11 cellular contexts compared by ENCODE assay signal in genomic region chr1:98323396-98323795, GRCh38.
DNase-seq lines count a peak whose midpoint lies in the region; ATAC-seq and TF ChIP-seq lines count a peak whose summit lies in the region.
"Had no signal": no experiment of that assay in that cellular context is flagged by ENCODE, and none has a peak within 500 bp of the region (broad histone marks: within the 10 kb centered on the region; RNA-seq: fewer than 3 reads in every experiment).

No MANE protein-coding gene starts in this region.

- no peak overlapping the region for H3K4me3 ChIP-seq in heart right ventricle
- no peak overlapping the region for H3K4me3 ChIP-seq in tibial artery

- H3K27me3 Mint-ChIP-seq in activated CD8-positive, alpha-beta T cell treated with anti-CD3 and anti-CD28 coated beads, Interleukin-2, amount 10 ng/mL, durations not matched to agents 7 days and 5 days (ENCODE audit: low read depth) = peaks cover 4% of the 10 kb centered on the region
- H3K27me3 Mint-ChIP-seq in activated CD8-positive, alpha-beta T cell treated with anti-CD3 and anti-CD28 coated beads for 36 hours = peaks cover 1% of the 10 kb centered on the region
- H3K27me3 Mint-ChIP-seq: B cell had no signal

- H3K4me3 Mint-ChIP-seq in activated CD8-positive, alpha-beta T cell treated with anti-CD3 and anti-CD28 coated beads, Interleukin-2, amount 10 ng/mL, durations not matched to agents 7 days and 5 days = no peak overlapping the region
- no peak overlapping the region for H3K4me3 Mint-ChIP-seq in activated CD8-positive, alpha-beta T cell treated with anti-CD3 and anti-CD28 coated beads for 36 hours
- H3K4me3 Mint-ChIP-seq: B cell had no signal

- DNase-seq in activated CD8-positive, alpha-beta T cell treated with anti-CD3 and anti-CD28 coated beads, Interleukin-2, amount 10 ng/mL, durations not matched to agents 7 days and 5 days = no peak
- DNase-seq in activated CD8-positive, alpha-beta T cell treated with anti-CD3 and anti-CD28 coated beads for 36 hours = no peak
- DNase-seq in heart right ventricle (no peak), tibial artery (peak in 1 of 2 donors; percentile 41), posterior cingulate gyrus (no peak)
- no peak for DNase-seq in activated effector memory CD4-positive, alpha-beta T cell treated with Interleukin-2 at 50 U/mL for 16 hours
- no peak for DNase-seq in activated CD4-positive, alpha-beta T cell treated with anti-CD3 and anti-CD28 coated beads, Interleukin-2, amount 50 U/mL, for 1 hour
- DNase-seq: activated CD8-positive, alpha-beta memory T cell treated with anti-CD3 and anti-CD28 coated beads for 24 hours; KG1 had no signal

- no peaks in the 10 kb centered on the region for H3K9me3 Mint-ChIP-seq in activated CD8-positive, alpha-beta T cell treated with anti-CD3 and anti-CD28 coated beads, Interleukin-2, amount 10 ng/mL, durations not matched to agents 7 days and 5 days (ENCODE audit: insufficient read depth)
- H3K9me3 Mint-ChIP-seq in activated CD8-positive, alpha-beta T cell treated with anti-CD3 and anti-CD28 coated beads for 36 hours = no peaks in the 10 kb centered on the region

- ATAC-seq in activated CD8-positive, alpha-beta T cell treated with anti-CD3 and anti-CD28 coated beads, Interleukin-2, amount 10 ng/mL, durations not matched to agents 7 days and 5 days = peak; percentile 19
- no peak for ATAC-seq in activated CD8-positive, alpha-beta T cell treated with anti-CD3 and anti-CD28 coated beads for 36 hours
- peak; percentile 87 for ATAC-seq in SK-N-SH treated with all-trans-retinoic acid at 6 μM for 48 hours
- ATAC-seq in heart right ventricle = peak in 5 of 8 donors; percentile 56 to 88 (median 73)

- H3K36me3 Mint-ChIP-seq in activated CD8-positive, alpha-beta T cell treated with anti-CD3 and anti-CD28 coated beads, Interleukin-2, amount 10 ng/mL, durations not matched to agents 7 days and 5 days (ENCODE audit: low read depth) = no peaks in the 10 kb centered on the region
- no peaks in the 10 kb centered on the region for H3K36me3 Mint-ChIP-seq in activated CD8-positive, alpha-beta T cell treated with anti-CD3 and anti-CD28 coated beads for 36 hours (ENCODE audit: low read depth)

- no peaks in the 10 kb centered on the region for H3K36me3 ChIP-seq in heart right ventricle
- H3K36me3 ChIP-seq in tibial artery = no peaks in the 10 kb centered on the region

- H3K27me3 ChIP-seq in heart right ventricle (no peaks in the 10 kb centered on the region), tibial artery (no peaks in the 10 kb centered on the region)

- peaks cover 18% of the 10 kb centered on the region for H3K4me1 Mint-ChIP-seq in activated CD8-positive, alpha-beta T cell treated with anti-CD3 and anti-CD28 coated beads, Interleukin-2, amount 10 ng/mL, durations not matched to agents 7 days and 5 days (ENCODE audit: low read depth)
- peaks cover 13% of the 10 kb centered on the region for H3K4me1 Mint-ChIP-seq in activated CD8-positive, alpha-beta T cell treated with anti-CD3 and anti-CD28 coated beads for 36 hours (ENCODE audit: low read depth)
- H3K4me1 Mint-ChIP-seq: B cell had no signal

- H3K9me3 ChIP-seq in heart right ventricle (no peaks in the 10 kb centered on the region), tibial artery (no peaks in the 10 kb centered on the region)

- intact Hi-C loops in activated CD8-positive, alpha-beta T cell treated with anti-CD3 and anti-CD28 coated beads for 36 hours (cut with micrococcal nuclease) = no loop called here
- intact Hi-C loops in heart right ventricle (cut with DNase I) = no loop called here
- intact Hi-C loops in tibial artery (cut with DNase I; ENCODE audit: low total_unique reads) = no loop called here
- intact Hi-C loops in posterior cingulate gyrus (cut with DNase I) = no loop called here

- no peak for TF ChIP-seq CTCF in activated CD8-positive, alpha-beta T cell treated with anti-CD3 and anti-CD28 coated beads for 36 hours (IDR thresholded peaks at IDR 0.05)
- no peak for TF ChIP-seq CTCF in heart right ventricle (IDR thresholded peaks at IDR 0.05)
- TF ChIP-seq CTCF in tibial artery (IDR thresholded peaks at IDR 0.05) = no peak

- no peak overlapping the region for H3K27ac Mint-ChIP-seq in activated CD8-positive, alpha-beta T cell treated with anti-CD3 and anti-CD28 coated beads, Interleukin-2, amount 10 ng/mL, durations not matched to agents 7 days and 5 days
- no peak overlapping the region for H3K27ac Mint-ChIP-seq in activated CD8-positive, alpha-beta T cell treated with anti-CD3 and anti-CD28 coated beads for 36 hours
- H3K27ac Mint-ChIP-seq: B cell had no signal

- CTCF ChIA-PET in activated CD8-positive, alpha-beta T cell treated with anti-CD3 and anti-CD28 coated beads, Interleukin-2, amount 10 ng/mL, durations not matched to agents 7 days and 5 days (lab: Charles Lee) = no interaction called here
- CTCF ChIA-PET in activated CD8-positive, alpha-beta T cell treated with anti-CD3 and anti-CD28 coated beads for 36 hours (lab: Charles Lee) = no interaction called here

- POLR2A ChIA-PET in activated CD8-positive, alpha-beta T cell treated with anti-CD3 and anti-CD28 coated beads, Interleukin-2, amount 10 ng/mL, durations not matched to agents 7 days and 5 days (lab: Charles Lee) = no interaction called here
- POLR2A ChIA-PET in activated CD8-positive, alpha-beta T cell treated with anti-CD3 and anti-CD28 coated beads for 36 hours (lab: Charles Lee) = no interaction called here

- H3K4me1 ChIP-seq in heart right ventricle (peaks cover 0 to 50% (median 0%) of the 10 kb centered on the region in 9 donors), tibial artery (peaks cover 0 to 56% (median 37%) of the 10 kb centered on the region in 4 donors)

- peak overlapping the region in 5 of 10 donors; percentile 11 to 67 (median 41) for H3K27ac ChIP-seq in heart right ventricle
- peak overlapping the region; percentile 14 to 72 for H3K27ac ChIP-seq in tibial artery

TF ChIP-seq in SK-N-SH treated with all-trans-retinoic acid at 6 μM for 48 hours, 23 proteins besides CTCF, POLR2A, EP300 and RAD21 (continues in another document):
- no peak for TF ChIP-seq RARB (CRISPR knock-in tag; IDR thresholded peaks at IDR 0.05)
- TF ChIP-seq POU6F1 (CRISPR knock-in tag; IDR thresholded peaks at IDR 0.05; ENCODE audit: borderline replicate concordance, low read depth) = no peak
- no peak for TF ChIP-seq BACH2 (CRISPR knock-in tag; IDR thresholded peaks at IDR 0.05; ENCODE audit: borderline replicate concordance)
- TF ChIP-seq ZFP30 (CRISPR knock-in tag; IDR thresholded peaks at IDR 0.05) = no peak
- no peak for TF ChIP-seq PATZ1 (CRISPR knock-in tag; IDR thresholded peaks at IDR 0.05; ENCODE audit: borderline replicate concordance)
- TF ChIP-seq PPARA (CRISPR knock-in tag; IDR thresholded peaks at IDR 0.05; ENCODE audit: borderline replicate concordance) = no peak
- TF ChIP-seq ZNF70 (CRISPR knock-in tag; IDR thresholded peaks at IDR 0.05) = no peak
- no peak for TF ChIP-seq TCF4 (CRISPR knock-in tag; IDR thresholded peaks at IDR 0.05; ENCODE audit: borderline replicate concordance)
- TF ChIP-seq ZFP3 (CRISPR knock-in tag; IDR thresholded peaks at IDR 0.05) = no peak
- TF ChIP-seq ISL1 (CRISPR knock-in tag; IDR thresholded peaks at IDR 0.05) = no peak
- no peak for TF ChIP-seq ARNTL (CRISPR knock-in tag; IDR thresholded peaks at IDR 0.05; ENCODE audit: borderline replicate concordance, low read depth)
